Comparison of ENCODE assay signal across 8 cellular contexts in genomic region chr16:68244903-68245853, GRCh38. TPM values are rescaled to one million over a fixed set of nuclear protein-coding genes. Genes with fewer than 3 reads are reported as not detected.
DNase-seq lines count a peak whose midpoint lies in the region; ATAC-seq and TF ChIP-seq lines count a peak whose summit lies in the region.

TSS of gene PLA2G15 (plus strand) at chr16:68245373. CDS start at chr16:68245427, 54 bp downstream.

- intact Hi-C loops in CD4-positive, alpha-beta memory T cell (cut with micrococcal nuclease), result loop anchor here (1.0 kb wide), 3 partner anchors 8 to 65 kb away; partner anchors contain the start of genes SLC7A6 and SLC7A6OS

- H3K4me1 ChIP-seq in CD4-positive, alpha-beta memory T cell (ENCODE audit: insufficient read depth, low read length), result peaks cover 27% of the 10 kb centered on the region

- H3K4me3 ChIP-seq in CD4-positive, alpha-beta memory T cell (ENCODE audit: low read length in 2 of 2), result peak within 1 kb of the TSS; percentile 91 to 98

- POLR2A ChIA-PET in CD4-positive, alpha-beta memory T cell (lab: Charles Lee; ENCODE audit: partially characterized antibody), result interaction anchor here (0.6 to 3.5 kb wide), 19 partner anchors 9 to 237 kb away, joined by 3 to 30 read pairs (median 5); partner anchors contain the start of genes ESRP2, NFATC3, PRMT7 and SLC7A6

- no peaks in the 10 kb centered on the region for H3K27me3 Mint-ChIP-seq in CD4-positive, alpha-beta memory T cell
- H3K27me3 Mint-ChIP-seq in mesothelial cell of epicardium (ENCODE audit: low read depth), result no peaks in the 10 kb centered on the region

- H3K27me3 ChIP-seq in CD4-positive, alpha-beta memory T cell (ENCODE audit: insufficient read depth, low read length), result no peaks in the 10 kb centered on the region

- H3K27ac Mint-ChIP-seq in CD4-positive, alpha-beta memory T cell, result peak within 1 kb of the TSS; percentile 77 to 95 (median 93)
- H3K27ac Mint-ChIP-seq in mesothelial cell of epicardium, result peak within 1 kb of the TSS; percentile 88

- ATAC-seq in GM19372 (IDR thresholded peaks at IDR 0.05; ENCODE audit: low read depth, unreplicated experiment) (peak; percentile 90), HG03520 (IDR thresholded peaks at IDR 0.05; ENCODE audit: unreplicated experiment) (peak; percentile 85)

- no peaks in the 10 kb centered on the region for H3K9me3 ChIP-seq in CD4-positive, alpha-beta memory T cell (ENCODE audit: control insufficient read depth in 1 of 2, low read length in 2 of 2)

- no peak for TF ChIP-seq CTCF in mesothelial cell of epicardium (IDR thresholded peaks at IDR 0.05; ENCODE audit: unreplicated experiment)

- no peaks in the 10 kb centered on the region for H3K36me3 ChIP-seq in CD4-positive, alpha-beta memory T cell (ENCODE audit: insufficient read depth, low read length)

- peak; percentile 93 to 96 (median 94) for DNase-seq in CD4-positive, alpha-beta memory T cell
- DNase-seq in NOMO-1 (lab: John Stamatoyannopoulos, UW; ENCODE audit: unreplicated experiment in 2 of 2) (peak; percentile 80 to 88), mesothelial cell of epicardium (ENCODE audit: low spot score in 2 of 2, unreplicated experiment in 2 of 2) (peak; percentile 93 to 94)
- DNase-seq in activated CD8-positive, alpha-beta memory T cell treated with anti-CD3 and anti-CD28 coated beads, Interleukin-2, amount 50 U/mL, for 1 hour (ENCODE audit: extremely low read depth), result peak; percentile 87
- DNase-seq in stimulated activated CD8-positive, alpha-beta memory T cell treated with anti-CD3 and anti-CD28 coated beads, Interleukin-15, amount 100 ng/mL, for 24 hours (ENCODE audit: low read depth), result peak; percentile 92

- H3K27ac ChIP-seq in CD4-positive, alpha-beta memory T cell (ENCODE audit: low read depth, low read length), result peak within 1 kb of the TSS; percentile 58

- H3K9me3 Mint-ChIP-seq in CD4-positive, alpha-beta memory T cell, result peaks cover 0 to 3% (median 0%) of the 10 kb centered on the region in 8 donors
- no peaks in the 10 kb centered on the region for H3K9me3 Mint-ChIP-seq in mesothelial cell of epicardium

- peaks cover 6 to 12% of the 10 kb centered on the region in 2 donors for H3K36me3 Mint-ChIP-seq in CD4-positive, alpha-beta memory T cell
- H3K36me3 Mint-ChIP-seq in mesothelial cell of epicardium, result peaks cover 5% of the 10 kb centered on the region

- H3K4me3 Mint-ChIP-seq in CD4-positive, alpha-beta memory T cell, result peak within 1 kb of the TSS; percentile 93 to 99 (median 98)
- H3K4me3 Mint-ChIP-seq in mesothelial cell of epicardium, result peak within 1 kb of the TSS; percentile 99

- in situ Hi-C loops in endometrial microvascular endothelial cells (cut with HindIII; ENCODE audit: inconsistent ontology term, low pct_unique_long_range_greater_than_20kb, low sequenced_read_pairs), result no loop called here

- H3K4me1 Mint-ChIP-seq in CD4-positive, alpha-beta memory T cell, result peaks cover 15 to 31% (median 20%) of the 10 kb centered on the region in 4 donors
- peaks cover 18% of the 10 kb centered on the region for H3K4me1 Mint-ChIP-seq in mesothelial cell of epicardium

- CTCF ChIA-PET in CD4-positive, alpha-beta memory T cell (lab: Charles Lee; ENCODE audit: partially characterized antibody), result interaction anchor here (1.4 to 4.1 kb wide), 5 partner anchors 17 to 84 kb away, joined by 4 to 34 read pairs (median 5); partner anchors contain the start of genes PRMT7, SLC7A6 and SLC7A6OS

RNA-seq across cellular contexts. Expression of gene PLA2G15, which starts in this region (rescaled TPM):
- 10 to 100 TPM; 12.0 to 13.3 TPM for total RNA-seq in CD4-positive, alpha-beta memory T cell
- 10 to 100 TPM in 1 of 2 donors, 1 to 10 TPM in 1; 6.6 to 10.8 TPM for polyA plus RNA-seq in CD4-positive, alpha-beta memory T cell
- total RNA-seq in endometrial microvascular endothelial cells (ENCODE audit: inconsistent ontology term) (25.4 TPM), mesothelial cell of epicardium (19.4 to 19.9 TPM (median 19.8 TPM) in 3 replicates)

Comparison
In these comparisons a context has a peak if more than half of its experiments do, and no peak if none do; other contexts are left out.
1. Peak in every context shown above with its lines: DNase-seq, ATAC-seq, H3K4me3 ChIP-seq and H3K27ac ChIP-seq.